In genomic region chr9:33187519-33188218, GRCh38 we compare ENCODE assay signal across 15 cellular contexts. TPM values are rescaled to one million over a fixed set of nuclear protein-coding genes. Genes with fewer than 3 reads are reported as not detected.
DNase-seq lines count a peak whose midpoint lies in the region; ATAC-seq, FAIRE-seq and TF ChIP-seq lines count a peak whose summit lies in the region.
"Had no signal": no experiment of that assay in that cellular context is flagged by ENCODE, and none has a peak within 500 bp of the region (broad histone marks: within the 10 kb centered on the region; RNA-seq: fewer than 3 reads in every experiment).

No MANE protein-coding gene starts in this region.

- FAIRE-seq in RCC 7860 (lab: Jason Lieb, UNC) (no peak), D721Med (lab: Jason Lieb, UNC) (no peak)
- FAIRE-seq: GM12878, HTR-8/SVneo had no signal

- peak overlapping the region in 1 of 3 experiments; percentile 16 for H3K4me3 Mint-ChIP-seq in nephron
- H3K4me3 Mint-ChIP-seq: activated T-cell treated with anti-CD3 and anti-CD28 coated beads, Interleukin-2, amount 50 U/mL, for 72 hours had no signal

- in situ Hi-C loops in brain microvascular endothelial cell (cut with HindIII; ENCODE audit: low pct_ligation_motif_present, low sequenced_read_pairs) = no loop called here

- no peak overlapping the region for H3K27ac ChIP-seq in brain microvascular endothelial cell
- H3K27ac ChIP-seq: C4-2B had no signal

- no peaks in the 10 kb centered on the region for H3K27me3 ChIP-seq in brain microvascular endothelial cell (replicated peaks)

- no peaks in the 10 kb centered on the region for H3K27me3 Mint-ChIP-seq in nephron (ENCODE audit: low read depth)

- H3K27ac Mint-ChIP-seq in nephron = peak overlapping the region; percentile 35 to 95 (median 85)
- H3K27ac Mint-ChIP-seq: activated T-cell treated with anti-CD3 and anti-CD28 coated beads, Interleukin-2, amount 50 U/mL, for 72 hours had no signal

- no peaks in the 10 kb centered on the region for H3K9me3 Mint-ChIP-seq in nephron
- H3K9me3 Mint-ChIP-seq: activated T-cell treated with anti-CD3 and anti-CD28 coated beads, Interleukin-2, amount 50 U/mL, for 72 hours had no signal

- ATAC-seq in esophagus mucosa = peak; percentile 34
- ATAC-seq: activated T-cell treated with anti-CD3 and anti-CD28 coated beads, Interleukin-2, amount 50 U/mL, for 72 hours; HCT116 had no signal

- H3K4me3 ChIP-seq in brain microvascular endothelial cell (ENCODE audit: low read depth, low read length) = no peak overlapping the region
- H3K4me3 ChIP-seq: GM12878 had no signal

- H3K36me3 ChIP-seq in brain microvascular endothelial cell (replicated peaks) = no peaks in the 10 kb centered on the region

- peaks cover 63% of the 10 kb centered on the region for H3K4me1 Mint-ChIP-seq in nephron

- no peaks in the 10 kb centered on the region for H3K36me3 Mint-ChIP-seq in nephron (ENCODE audit: low read depth)

- TF ChIP-seq CTCF in nephron (IDR thresholded peaks at IDR 0.05; ENCODE audit: unreplicated experiment in 3 of 3) = no peak
- no peak for TF ChIP-seq CTCF in D721Med (IDR thresholded peaks at IDR 0.05; ENCODE audit: insufficient read depth, missing control alignments)
- no peak for TF ChIP-seq CTCF in brain microvascular endothelial cell (IDR thresholded peaks at IDR 0.05; ENCODE audit: low read depth, low read length, missing control alignments)

- DNase-seq in AG08395 (ENCODE audit: low spot score) (peak; percentile 78), NCI-H2107 (lab: John Stamatoyannopoulos, UW) (peak; percentile 26), NCI-H1048 (lab: John Stamatoyannopoulos, UW) (no peak), RCC 7860 (ENCODE audit: low spot score) (no peak), D721Med (ENCODE audit: insufficient read length, low spot score) (no peak), brain microvascular endothelial cell (no peak)
- DNase-seq: activated T-cell treated with anti-CD3 and anti-CD28 coated beads, Interleukin-2, amount 50 U/mL, for 72 hours; effector memory CD4-positive, alpha-beta T cell; NCI-H748 treated with DMSO at 0.1 percent for 48 hours had no signal

RNA-seq across cellular contexts. Expression of gene B4GALT1, which starts 20.5 kb away (rescaled TPM):
- total RNA-seq in esophagus mucosa = 50.9 TPM

RNA-seq across cellular contexts. Expression of gene SPINK4, which starts 52.3 kb away (rescaled TPM):
- total RNA-seq in esophagus mucosa = not detected
- total RNA-seq: activated T-cell treated with anti-CD3 and anti-CD28 coated beads, Interleukin-2, amount 50 U/mL, for 72 hours; GM12878 had no signal

Comparison
In these comparisons a context has a peak if more than half of its experiments do, and no peak if none do; other contexts are left out.
1. DNase-seq: peak in AG08395 (single experiment) and NCI-H2107 (single experiment); none in NCI-H1048 (single experiment), RCC 7860 (single experiment), D721Med (single experiment) and brain microvascular endothelial cell (single experiment).